ENCODE assay signal across 8 cellular contexts in the genomic region with DNA sequence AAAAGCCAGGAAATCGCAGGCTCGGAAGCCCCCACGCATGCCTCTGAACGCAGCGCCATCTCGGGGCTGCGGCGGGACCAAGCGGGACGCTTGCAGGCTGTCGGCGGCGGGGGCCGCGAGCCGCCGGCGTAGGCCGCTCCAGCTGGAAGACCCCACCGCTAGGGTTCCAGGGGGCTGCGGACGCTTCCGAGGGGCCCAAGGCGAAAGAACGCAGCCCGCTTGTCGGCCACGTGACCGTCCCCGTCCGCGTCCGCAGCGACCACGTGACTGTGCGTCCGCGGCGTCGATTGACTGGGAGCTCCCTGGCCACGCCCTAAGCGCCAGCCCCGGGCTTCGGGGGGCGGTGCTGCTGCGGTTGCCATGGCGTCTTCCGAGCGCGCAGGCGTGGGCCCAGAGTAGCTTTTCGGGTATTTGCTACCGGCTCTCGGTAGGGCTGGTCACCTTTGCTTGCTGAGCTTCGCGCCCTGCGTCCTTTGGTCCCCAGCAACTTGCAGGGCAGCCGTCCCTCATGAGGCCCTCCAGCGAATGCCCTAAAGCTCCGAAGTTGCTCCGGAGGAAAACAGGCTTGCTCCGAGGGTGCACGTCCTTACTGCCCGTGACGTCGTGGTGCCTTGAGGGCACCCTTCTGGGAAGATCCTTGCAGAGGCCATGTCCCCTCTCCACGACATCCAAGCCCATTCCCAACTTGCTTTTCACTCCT.
DNase-seq lines count a peak whose midpoint lies in the region; ATAC-seq lines count a peak whose summit lies in the region.

No MANE protein-coding gene starts in this region.

- peak; percentile 92 for DNase-seq in CMK (ENCODE audit: low read depth)
- DNase-seq in HK-2 (ENCODE audit: unreplicated experiment) = peak; percentile 86
- DNase-seq in NCI-H774 (lab: John Stamatoyannopoulos, UW) = peak; percentile 96
- DNase-seq in activated CD8-positive, alpha-beta T cell treated with anti-CD3 and anti-CD28 coated beads, Interleukin-2, amount 10 ng/mL, durations not matched to agents 7 days and 5 days = peak; percentile 94
- DNase-seq in lung microvascular endothelial cell (ENCODE audit: low read depth in 2 of 2) = peak; percentile 95 to 96
- DNase-seq in stimulated activated CD8-positive, alpha-beta memory T cell treated with anti-CD3 and anti-CD28 coated beads, Interleukin-12 subunit alpha, Interleukin-12 subunit beta, amount 100 ng/mL, for 24 hours (ENCODE audit: extremely low read depth) = peak; percentile 85

- 24% methylated on average over 67 of the region's 67 CpGs for WGBS in ectodermal cell, 2 experiments

- H3K27ac Mint-ChIP-seq in activated CD8-positive, alpha-beta T cell treated with anti-CD3 and anti-CD28 coated beads, Interleukin-2, amount 10 ng/mL, durations not matched to agents 7 days and 5 days = peak overlapping the region; percentile 98

- no peaks in the 10 kb centered on the region for H3K36me3 Mint-ChIP-seq in activated CD8-positive, alpha-beta T cell treated with anti-CD3 and anti-CD28 coated beads, Interleukin-2, amount 10 ng/mL, durations not matched to agents 7 days and 5 days (ENCODE audit: low read depth)

- H3K27me3 ChIP-seq in ectodermal cell (ENCODE audit: control insufficient read depth, insufficient read depth, low read length, poor library complexity, severe bottlenecking) = peaks cover 4% of the 10 kb centered on the region

- H3K4me3 Mint-ChIP-seq in activated CD8-positive, alpha-beta T cell treated with anti-CD3 and anti-CD28 coated beads, Interleukin-2, amount 10 ng/mL, durations not matched to agents 7 days and 5 days = peak overlapping the region; percentile 84

- CTCF ChIA-PET in activated CD8-positive, alpha-beta T cell treated with anti-CD3 and anti-CD28 coated beads, Interleukin-2, amount 10 ng/mL, durations not matched to agents 7 days and 5 days (lab: Charles Lee) = interaction anchor here (0.6 to 2.2 kb wide), 29 partner anchors 9 to 397 kb away, joined by 3 to 15 read pairs (median 3); no protein-coding TSS in a partner anchor

- no peaks in the 10 kb centered on the region for H3K9me3 ChIP-seq in ectodermal cell (ENCODE audit: control insufficient read depth, low read length)

- no peaks in the 10 kb centered on the region for H3K4me1 ChIP-seq in ectodermal cell (ENCODE audit: control insufficient read depth, insufficient read depth, low read length)

- POLR2A ChIA-PET in activated CD8-positive, alpha-beta T cell treated with anti-CD3 and anti-CD28 coated beads, Interleukin-2, amount 10 ng/mL, durations not matched to agents 7 days and 5 days (lab: Charles Lee) = interaction anchor here (0.6 to 2.0 kb wide), 22 partner anchors 8 to 1619 kb away, joined by 3 to 17 read pairs (median 3); a partner anchor contains a TSS

- peaks cover 4% of the 10 kb centered on the region for H3K9me3 Mint-ChIP-seq in activated CD8-positive, alpha-beta T cell treated with anti-CD3 and anti-CD28 coated beads, Interleukin-2, amount 10 ng/mL, durations not matched to agents 7 days and 5 days (ENCODE audit: insufficient read depth)

- H3K4me3 ChIP-seq in ectodermal cell (ENCODE audit: insufficient read depth, low read depth, low read length) = peak overlapping the region; percentile 23

- H3K27me3 Mint-ChIP-seq in activated CD8-positive, alpha-beta T cell treated with anti-CD3 and anti-CD28 coated beads, Interleukin-2, amount 10 ng/mL, durations not matched to agents 7 days and 5 days (ENCODE audit: low read depth) = no peaks in the 10 kb centered on the region

- H3K27ac ChIP-seq in ectodermal cell (ENCODE audit: insufficient read depth, low read depth, low read length, poor library complexity, severe bottlenecking) = no peak overlapping the region

- ATAC-seq in GM19455 (IDR thresholded peaks at IDR 0.05; ENCODE audit: unreplicated experiment) = peak; percentile 93
- peak; percentile 90 for ATAC-seq in activated CD8-positive, alpha-beta T cell treated with anti-CD3 and anti-CD28 coated beads, Interleukin-2, amount 10 ng/mL, durations not matched to agents 7 days and 5 days

- no peaks in the 10 kb centered on the region for H3K36me3 ChIP-seq in ectodermal cell (ENCODE audit: control insufficient read depth, insufficient read depth, low read length)

- H3K4me1 Mint-ChIP-seq in activated CD8-positive, alpha-beta T cell treated with anti-CD3 and anti-CD28 coated beads, Interleukin-2, amount 10 ng/mL, durations not matched to agents 7 days and 5 days (ENCODE audit: low read depth) = peaks cover 34% of the 10 kb centered on the region
